Comparison of ENCODE assay signal across 1 cellular context in genomic region chr21:25818156-25818950, GRCh38.
TF ChIP-seq lines count a peak whose summit lies in the region.

No MANE protein-coding gene starts in this region.

TF ChIP-seq in SK-N-SH, 30 proteins besides CTCF, POLR2A, EP300 and RAD21 (continued from another document):
- TF ChIP-seq USF2 (IDR thresholded peaks at IDR 0.05; ENCODE audit: borderline replicate concordance, low read depth, low read length) (no peak), GABPA (IDR thresholded peaks at IDR 0.05; ENCODE audit: low read depth) (no peak), NFIC (IDR thresholded peaks at IDR 0.05; ENCODE audit: borderline replicate concordance) (no peak), ZBTB33 (IDR thresholded peaks at IDR 0.05; ENCODE audit: borderline replicate concordance, low read depth) (no peak), RXRA (IDR thresholded peaks at IDR 0.05; ENCODE audit: borderline replicate concordance, low read depth) (no peak), ELF1 (IDR thresholded peaks at IDR 0.05) (no peak), TAF1 (IDR thresholded peaks at IDR 0.05; ENCODE audit: borderline replicate concordance, low read depth, low read length) (no peak)
